8 cellular contexts compared by ENCODE assay signal in genomic region chr17:81917565-81918332, GRCh38. TPM values are rescaled to one million over a fixed set of nuclear protein-coding genes. Genes with fewer than 3 reads are reported as not detected.
DNase-seq lines count a peak whose midpoint lies in the region; ATAC-seq and TF ChIP-seq lines count a peak whose summit lies in the region.

A gene with protein sequence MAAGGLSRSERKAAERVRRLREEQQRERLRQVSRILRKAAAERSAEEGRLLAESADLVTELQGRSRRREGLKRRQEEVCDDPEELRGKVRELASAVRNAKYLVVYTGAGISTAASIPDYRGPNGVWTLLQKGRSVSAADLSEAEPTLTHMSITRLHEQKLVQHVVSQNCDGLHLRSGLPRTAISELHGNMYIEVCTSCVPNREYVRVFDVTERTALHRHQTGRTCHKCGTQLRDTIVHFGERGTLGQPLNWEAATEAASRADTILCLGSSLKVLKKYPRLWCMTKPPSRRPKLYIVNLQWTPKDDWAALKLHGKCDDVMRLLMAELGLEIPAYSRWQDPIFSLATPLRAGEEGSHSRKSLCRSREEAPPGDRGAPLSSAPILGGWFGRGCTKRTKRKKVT (minus strand): TSS chr17:81918176. CDS start chr17:81918131, 45 bp downstream.

- no peaks in the 10 kb centered on the region for H3K27me3 Mint-ChIP-seq in stimulated activated naive CD8-positive, alpha-beta T cell treated with anti-CD3 and anti-CD28 coated beads, Interleukin-15, amount 100 ng/mL, for 72 hours

- TF ChIP-seq POLR2A in Raji (IDR thresholded peaks at IDR 0.05; ENCODE audit: insufficient read depth, low read depth, low read length): peak; percentile 80

- peak within 1 kb of the TSS; percentile 90 for H3K4me2 ChIP-seq in neural cell (ENCODE audit: low read length)

- H3K9me3 Mint-ChIP-seq in stimulated activated naive CD8-positive, alpha-beta T cell treated with anti-CD3 and anti-CD28 coated beads, Interleukin-15, amount 100 ng/mL, for 72 hours: no peaks in the 10 kb centered on the region

- peak within 1 kb of the TSS; percentile 89 to 95 for H3K4me3 Mint-ChIP-seq in stimulated activated naive CD8-positive, alpha-beta T cell treated with anti-CD3 and anti-CD28 coated beads, Interleukin-15, amount 100 ng/mL, for 72 hours

- no peaks in the 10 kb centered on the region for H4K20me1 ChIP-seq in neural cell (ENCODE audit: insufficient read depth)

- no peaks in the 10 kb centered on the region for H3F3A ChIP-seq in neural cell (ENCODE audit: insufficient read depth, low read length, poor library complexity, severe bottlenecking)

- H2AFZ ChIP-seq in neural cell (ENCODE audit: low read depth, low read length): peak within 1 kb of the TSS; percentile 14

- H3K27me3 ChIP-seq in neural cell (ENCODE audit: insufficient read depth, low read depth, low read length): no peaks in the 10 kb centered on the region

- peak within 1 kb of the TSS; percentile 68 for H3K9ac ChIP-seq in neural cell (ENCODE audit: low read length)

- peak within 1 kb of the TSS; percentile 78 for H3K4me3 ChIP-seq in fibroblast of the aortic adventitia (ENCODE audit: low read depth, low read length)
- H3K4me3 ChIP-seq in neural cell (ENCODE audit: low read length): peak within 1 kb of the TSS; percentile 79

- peak; percentile 60 for ATAC-seq in GM21723 (IDR thresholded peaks at IDR 0.05; ENCODE audit: unreplicated experiment)
- peak; percentile 88 for ATAC-seq in stimulated activated naive CD8-positive, alpha-beta T cell treated with anti-CD3 and anti-CD28 coated beads, Interleukin-15, amount 100 ng/mL, for 72 hours

- H3K79me2 ChIP-seq in neural cell (replicated peaks; ENCODE audit: insufficient read depth, low read length): peaks cover 13% of the 10 kb centered on the region

- TF ChIP-seq RAD21 in neural cell (conservative IDR thresholded peaks at IDR 0.05): peak; percentile 31

- peak within 1 kb of the TSS; percentile 58 for H3K27ac ChIP-seq in neural cell (ENCODE audit: low read length)

- H3K4me1 Mint-ChIP-seq in stimulated activated naive CD8-positive, alpha-beta T cell treated with anti-CD3 and anti-CD28 coated beads, Interleukin-15, amount 100 ng/mL, for 72 hours: peaks cover 56% of the 10 kb centered on the region

- peak; percentile 100 for DNase-seq in D341Med (ENCODE audit: low spot score)
- DNase-seq in LHCN-M2 (ENCODE audit: low read depth): peak; percentile 54
- peak; percentile 75 for DNase-seq in activated effector memory CD4-positive, alpha-beta T cell treated with Interleukin-2 at 50 U/mL for 16 hours
- DNase-seq in fibroblast of the aortic adventitia (ENCODE audit: low read depth): peak; percentile 66
- DNase-seq in stimulated activated naive CD8-positive, alpha-beta T cell treated with anti-CD3 and anti-CD28 coated beads, Interleukin-15, amount 100 ng/mL, for 72 hours: peak; percentile 78 to 79

- no peaks in the 10 kb centered on the region for H3K9me3 ChIP-seq in neural cell (ENCODE audit: low read length)

- H3K9me2 ChIP-seq in neural cell (ENCODE audit: insufficient read depth, low read length): no peaks in the 10 kb centered on the region

- no peaks in the 10 kb centered on the region for H3K36me3 ChIP-seq in neural cell (ENCODE audit: insufficient read depth, low read length)

- TF ChIP-seq EP300 in neural cell (conservative IDR thresholded peaks at IDR 0.05; ENCODE audit: poor library complexity, severe bottlenecking): no peak

- peak within 1 kb of the TSS; percentile 93 to 96 for H3K27ac Mint-ChIP-seq in stimulated activated naive CD8-positive, alpha-beta T cell treated with anti-CD3 and anti-CD28 coated beads, Interleukin-15, amount 100 ng/mL, for 72 hours

- TF ChIP-seq CTCF in fibroblast of the aortic adventitia (IDR thresholded peaks at IDR 0.05; ENCODE audit: insufficient read depth, low read length) (no peak), neural cell (IDR thresholded peaks at IDR 0.05; ENCODE audit: poor library complexity, severe bottlenecking) (no peak)

TF ChIP-seq in neural cell, 6 proteins besides CTCF, POLR2A, EP300 and RAD21:
- TF ChIP-seq EZH2 (IDR thresholded peaks at IDR 0.05; ENCODE audit: borderline replicate concordance, insufficient read depth, low read length, poor library complexity, severe bottlenecking) (no peak), TAF1 (IDR thresholded peaks at IDR 0.05; ENCODE audit: low read depth) (no peak), SMC3 (conservative IDR thresholded peaks at IDR 0.05; ENCODE audit: poor library complexity) (peak; percentile 41), POLR2AphosphoS5 (IDR thresholded peaks at IDR 0.05) (peak; percentile 77), MXI1 (conservative IDR thresholded peaks at IDR 0.05; ENCODE audit: poor library complexity, severe bottlenecking) (peak; percentile 81)
- TF ChIP-seq, protein P1, sequence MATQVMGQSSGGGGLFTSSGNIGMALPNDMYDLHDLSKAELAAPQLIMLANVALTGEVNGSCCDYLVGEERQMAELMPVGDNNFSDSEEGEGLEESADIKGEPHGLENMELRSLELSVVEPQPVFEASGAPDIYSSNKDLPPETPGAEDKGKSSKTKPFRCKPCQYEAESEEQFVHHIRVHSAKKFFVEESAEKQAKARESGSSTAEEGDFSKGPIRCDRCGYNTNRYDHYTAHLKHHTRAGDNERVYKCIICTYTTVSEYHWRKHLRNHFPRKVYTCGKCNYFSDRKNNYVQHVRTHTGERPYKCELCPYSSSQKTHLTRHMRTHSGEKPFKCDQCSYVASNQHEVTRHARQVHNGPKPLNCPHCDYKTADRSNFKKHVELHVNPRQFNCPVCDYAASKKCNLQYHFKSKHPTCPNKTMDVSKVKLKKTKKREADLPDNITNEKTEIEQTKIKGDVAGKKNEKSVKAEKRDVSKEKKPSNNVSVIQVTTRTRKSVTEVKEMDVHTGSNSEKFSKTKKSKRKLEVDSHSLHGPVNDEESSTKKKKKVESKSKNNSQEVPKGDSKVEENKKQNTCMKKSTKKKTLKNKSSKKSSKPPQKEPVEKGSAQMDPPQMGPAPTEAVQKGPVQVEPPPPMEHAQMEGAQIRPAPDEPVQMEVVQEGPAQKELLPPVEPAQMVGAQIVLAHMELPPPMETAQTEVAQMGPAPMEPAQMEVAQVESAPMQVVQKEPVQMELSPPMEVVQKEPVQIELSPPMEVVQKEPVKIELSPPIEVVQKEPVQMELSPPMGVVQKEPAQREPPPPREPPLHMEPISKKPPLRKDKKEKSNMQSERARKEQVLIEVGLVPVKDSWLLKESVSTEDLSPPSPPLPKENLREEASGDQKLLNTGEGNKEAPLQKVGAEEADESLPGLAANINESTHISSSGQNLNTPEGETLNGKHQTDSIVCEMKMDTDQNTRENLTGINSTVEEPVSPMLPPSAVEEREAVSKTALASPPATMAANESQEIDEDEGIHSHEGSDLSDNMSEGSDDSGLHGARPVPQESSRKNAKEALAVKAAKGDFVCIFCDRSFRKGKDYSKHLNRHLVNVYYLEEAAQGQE (IDR thresholded peaks at IDR 0.05; ENCODE audit: borderline replicate concordance): no peak

RNA-seq across cellular contexts. Expression of the gene that starts here (rescaled TPM):
- 17.3 and 20.0 TPM in 2 replicates for total RNA-seq in LHCN-M2 (2014; rRNA removed)
- 18.1 TPM for polyA plus RNA-seq in LHCN-M2 (2012)
- 12.7 and 18.1 TPM in 2 replicates for total RNA-seq in fibroblast of the aortic adventitia (ENCODE audit: low replicate concordance)
- polyA plus RNA-seq in neural cell: 44.5 and 54.4 TPM in 2 replicates
- 11.9 and 16.6 TPM in 2 replicates for polyA minus RNA-seq in neural cell

Comparison
In these comparisons a context has a peak if more than half of its experiments do, and no peak if none do; other contexts are left out.
1. Peak in every context shown above with its lines: DNase-seq, ATAC-seq, H3K4me3 ChIP-seq and H3K27ac ChIP-seq.